1 cellular context compared by ENCODE assay signal in genomic region chr9:131165523-131165922, GRCh38.
TF ChIP-seq lines count a peak whose summit lies in the region.

No MANE protein-coding gene starts in this region.

TF ChIP-seq in GM12878, 131 proteins besides CTCF, POLR2A, EP300 and RAD21 (continued from another document):
- TF ChIP-seq USF2 (IDR thresholded peaks at IDR 0.05; ENCODE audit: borderline replicate concordance, low read depth, low read length) (no peak), PAX8 (IDR thresholded peaks at IDR 0.05) (no peak), SRF (IDR thresholded peaks at IDR 0.05; ENCODE audit: low read depth in 2 of 2, low read length in 2 of 2) (no peak), ZSCAN29 (IDR thresholded peaks at IDR 0.05) (no peak), NFIC (IDR thresholded peaks at IDR 0.05; ENCODE audit: low read depth, low read length) (no peak), KLF5 (IDR thresholded peaks at IDR 0.05; ENCODE audit: partially characterized antibody) (no peak), NR2F1 (conservative IDR thresholded peaks at IDR 0.05) (no peak), ATF3 (IDR thresholded peaks at IDR 0.05; ENCODE audit: borderline replicate concordance, extremely low read depth, low read depth, low read length) (no peak), YY1 (IDR thresholded peaks at IDR 0.05; ENCODE audit: low read depth, low read length) (no peak)
